ENCODE assay signal across 8 cellular contexts in genomic region chr5:131747180-131748105, GRCh38. TPM values are rescaled to one million over a fixed set of nuclear protein-coding genes. Genes with fewer than 3 reads are reported as not detected.
DNase-seq lines count a peak whose midpoint lies in the region; TF ChIP-seq lines count a peak whose summit lies in the region.

No MANE protein-coding gene starts in this region.

- 0 out of 2 replicates have a peak overlapping the region, but pooled peaks have one; percentile 13 for H3K27ac ChIP-seq in GM23248
- H3K27ac ChIP-seq in fibroblast of lung (ENCODE audit: insufficient read depth, low read length): peak overlapping the region; percentile 9
- no peak overlapping the region for H3K27ac ChIP-seq in hepatocyte

- DNase-seq in GM03348 (ENCODE audit: low spot score): peak; percentile 12
- peak; percentile 33 for DNase-seq in GM23248
- DNase-seq in NB4 (ENCODE audit: low read depth): peak; percentile 83
- DNase-seq in fibroblast of lung (ENCODE audit: low read depth in 2 of 2): peak; percentile 24 to 64
- DNase-seq in hepatocyte (ENCODE audit: low spot score): no peak
- no peak for DNase-seq in NCI-H1436 (lab: John Stamatoyannopoulos, UW)
- DNase-seq in mesenteric fat pad (ENCODE audit: low spot score): no peak
- no peak for DNase-seq in dedifferentiated amniotic fluid mesenchymal stem cell (ENCODE audit: extremely low spot score)

- no peaks in the 10 kb centered on the region for H3K27me3 ChIP-seq in GM23248 (replicated peaks; ENCODE audit: insufficient read depth)
- no peaks in the 10 kb centered on the region for H3K27me3 ChIP-seq in fibroblast of lung (ENCODE audit: control insufficient read depth, insufficient read depth, low read length)
- H3K27me3 ChIP-seq in hepatocyte: no peaks in the 10 kb centered on the region

- H3K36me3 ChIP-seq in GM23248 (ENCODE audit: low read depth): 0 out of 2 replicates have a peak, but pooled peaks cover 14% of the 10 kb centered on the region
- H3K36me3 ChIP-seq in fibroblast of lung (ENCODE audit: control insufficient read depth, insufficient read depth, low read length): no peaks in the 10 kb centered on the region
- no peaks in the 10 kb centered on the region for H3K36me3 ChIP-seq in hepatocyte (replicated peaks; ENCODE audit: insufficient read depth, low read depth)

- in situ Hi-C loops in GM23248 (cut with MboI): no loop called here

- 0 out of 2 replicates have a peak, but pooled peaks cover 6% of the 10 kb centered on the region for H4K20me1 ChIP-seq in GM23248 (ENCODE audit: insufficient read depth)
- H4K20me1 ChIP-seq in fibroblast of lung (ENCODE audit: control insufficient read depth, extremely low read depth, insufficient read depth, low read length): peaks cover 2% of the 10 kb centered on the region
- peaks cover 68% of the 10 kb centered on the region for H4K20me1 ChIP-seq in hepatocyte (ENCODE audit: insufficient read depth, poor library complexity, severe bottlenecking)

- peaks cover 9% of the 10 kb centered on the region; the same call in 1 of the 2 replicates for H3F3A ChIP-seq in GM23248 (ENCODE audit: insufficient read depth)

- H3K4me1 ChIP-seq in GM23248 (ENCODE audit: insufficient read depth) (peaks cover 22% of the 10 kb centered on the region), fibroblast of lung (ENCODE audit: control insufficient read depth, extremely low read depth, insufficient read depth, low read length) (peaks cover 11% of the 10 kb centered on the region), hepatocyte (ENCODE audit: insufficient read depth) (no peaks in the 10 kb centered on the region)

- H3K4me3 ChIP-seq in GM23248: no peak overlapping the region
- H3K4me3 ChIP-seq in NB4 (ENCODE audit: low read depth, low read length): peak overlapping the region; percentile 47
- H3K4me3 ChIP-seq in fibroblast of lung (replicated peaks in 1 of 4; ENCODE audit: control extremely low read depth in 1 of 4, insufficient read depth in 1 of 4, low read depth in 3 of 4, low read length in 4 of 4): no peak overlapping the region
- H3K4me3 ChIP-seq in hepatocyte: no peak overlapping the region

- H2AFZ ChIP-seq in GM23248 (no peak overlapping the region), fibroblast of lung (ENCODE audit: low read length) (no peak overlapping the region), hepatocyte (no peak overlapping the region)

- H3K9ac ChIP-seq in GM23248 (peak overlapping the region; percentile 20; the same call in 1 of the 2 replicates), fibroblast of lung (ENCODE audit: insufficient read depth, low read length) (no peak overlapping the region)

- WGBS in GM23248 (ENCODE audit: low coverage in 1 of 2, low lambda C conversion rate in 2 of 2, missing lambda C conversion rate in 2 of 2), 2 experiments: 97 to 99% methylated on average over 6 of the region's 6 CpGs
- WGBS in hepatocyte (ENCODE audit: low lambda C conversion rate, missing lambda C conversion rate): 94% methylated on average over 6 of the region's 6 CpGs

- TF ChIP-seq POLR2A in NB4 (IDR thresholded peaks at IDR 0.05; ENCODE audit: extremely low read depth, insufficient read length): no peak

- TF ChIP-seq CTCF in NB4 (IDR thresholded peaks at IDR 0.05; ENCODE audit: low read depth, low read length) (no peak), fibroblast of lung (conservative IDR thresholded peaks at IDR 0.05 in 1 of 2, IDR thresholded peaks at IDR 0.05 in 1 of 2; ENCODE audit: low read depth in 1 of 2, low read length in 2 of 2) (no peak), hepatocyte (IDR thresholded peaks at IDR 0.05; ENCODE audit: poor library complexity) (no peak)

- H3K9me2 ChIP-seq in GM23248 (ENCODE audit: insufficient read depth): no peaks in the 10 kb centered on the region
- H3K9me2 ChIP-seq in hepatocyte (replicated peaks; ENCODE audit: insufficient read depth): no peaks in the 10 kb centered on the region

- H3K4me2 ChIP-seq in GM23248 (ENCODE audit: unreplicated experiment) (peak overlapping the region; percentile 21), fibroblast of lung (ENCODE audit: extremely low read depth, insufficient read depth, low read length) (peak overlapping the region; percentile 44), hepatocyte (no peak overlapping the region)

- H3K79me2 ChIP-seq in GM23248 (ENCODE audit: insufficient read depth) (peaks cover 99% of the 10 kb centered on the region), fibroblast of lung (ENCODE audit: control insufficient read depth, insufficient read depth, low read length) (peaks cover 79% of the 10 kb centered on the region), hepatocyte (peaks cover 94% of the 10 kb centered on the region)

- H3K9me3 ChIP-seq in GM23248 (ENCODE audit: low read depth) (no peaks in the 10 kb centered on the region), fibroblast of lung (ENCODE audit: control insufficient read depth, insufficient read depth, low read depth, low read length) (no peaks in the 10 kb centered on the region), hepatocyte (ENCODE audit: low read depth) (no peaks in the 10 kb centered on the region)

RNA-seq across cellular contexts. Expression of gene FNIP1, which starts 49.4 kb away (rescaled TPM):
- 21.6 and 25.8 TPM in 2 replicates for total RNA-seq in GM23248 (2014; rRNA removed; shearing (Covaris generic))
- polyA plus RNA-seq in GM23248 (2016; fragmentation: Nextera tagmentation; extraction: Ambion mirVana): 8.8 and 10.3 TPM in 2 replicates
- total RNA-seq in fibroblast of lung: 79.4 and 97.8 TPM in 2 replicates
- polyA plus RNA-seq in fibroblast of lung: 30.7 and 36.4 TPM in 2 replicates
- 13.5 and 18.1 TPM in 2 replicates for polyA plus RNA-seq in fibroblast of lung (2012)
- polyA minus RNA-seq in fibroblast of lung (ENCODE audit: low replicate concordance): 9.9 and 11.3 TPM in 2 replicates
- total RNA-seq in hepatocyte: 62.8 and 73.4 TPM in 2 replicates
- polyA plus RNA-seq in hepatocyte: 20.7 and 21.3 TPM in 2 replicates
- 47.6 TPM for total RNA-seq in mesenteric fat pad

Comparison
In these comparisons a context has a peak if more than half of its experiments do, and no peak if none do; other contexts are left out.
1. DNase-seq: peak in GM03348 (single experiment), GM23248 (single experiment), NB4 (single experiment) and fibroblast of lung (2 of 2); none in hepatocyte (single experiment), NCI-H1436 (single experiment), mesenteric fat pad (single experiment) and dedifferentiated amniotic fluid mesenchymal stem cell (single experiment).